ENCODE assay signal across 8 cellular contexts in the genomic region with DNA sequence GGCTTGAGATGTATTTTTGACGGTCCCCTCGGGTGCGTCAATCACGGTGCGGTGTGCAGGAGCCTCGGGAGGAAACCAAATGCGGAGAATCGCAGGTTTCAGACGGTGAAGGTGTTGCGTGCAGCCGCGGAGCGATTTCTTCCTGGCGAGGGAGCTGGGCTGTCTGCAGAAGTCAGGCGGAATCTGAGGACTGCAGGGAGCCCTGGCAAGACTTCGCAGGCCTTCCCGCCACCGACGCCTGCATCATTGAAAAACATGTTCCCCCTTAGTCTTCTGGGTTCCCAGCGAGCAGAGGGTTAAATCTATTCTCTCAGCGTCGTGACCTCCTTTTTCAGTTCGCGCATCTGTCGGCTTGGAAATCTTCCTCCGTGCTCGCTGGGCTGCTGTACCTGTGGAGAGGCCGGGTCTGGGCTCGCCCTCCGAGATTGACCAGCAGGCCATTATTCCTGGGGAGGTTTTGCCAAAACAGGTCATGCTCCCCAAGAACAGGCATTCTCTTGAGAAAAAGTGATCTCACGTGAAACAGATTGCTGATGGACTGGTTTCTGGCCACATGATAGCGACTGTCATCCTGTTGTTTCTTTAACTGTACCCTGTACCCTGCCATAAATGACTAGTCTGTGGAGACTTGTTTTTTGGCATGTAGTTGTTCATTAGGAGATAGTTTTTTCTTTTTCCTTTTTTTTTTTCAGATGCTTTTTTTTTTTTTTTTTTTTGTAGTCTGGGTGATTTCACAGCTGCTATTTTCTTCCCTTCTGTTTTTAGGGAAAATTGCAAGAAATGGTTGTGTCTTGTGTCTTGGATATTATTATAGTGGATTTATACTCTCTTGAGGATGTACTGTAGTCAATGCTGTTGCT. TPM values are rescaled to one million over a fixed set of nuclear protein-coding genes. Genes with fewer than 3 reads are reported as not detected.
A peak's percentile ranks its signal among the peaks of the same experiment; 100 is the strongest.
DNase-seq lines count a peak whose midpoint lies in the region; ATAC-seq, FAIRE-seq and TF ChIP-seq lines count a peak whose summit lies in the region.

No MANE protein-coding gene starts in this region.

- H3K79me2 ChIP-seq in GM12878 (ENCODE audit: control insufficient read depth, insufficient read depth, low read length), result no peaks in the 10 kb centered on the region; the same call in 1 of the 2 replicates

- peak overlapping the region; percentile 88 for H3K4me2 ChIP-seq in GM12878 (ENCODE audit: control insufficient read depth, insufficient read depth)

- H3K9me3 ChIP-seq in HUES64 (ENCODE audit: insufficient read depth, low read depth, low read length), result no peaks in the 10 kb centered on the region
- H3K9me3 ChIP-seq in GM12878 (replicated peaks; ENCODE audit: control insufficient read depth, insufficient read depth, low read length), result no peaks in the 10 kb centered on the region

- no peaks in the 10 kb centered on the region for H4K20me1 ChIP-seq in GM12878 (ENCODE audit: control insufficient read depth, insufficient read depth)

- H3K4me3 ChIP-seq in HUES64 (ENCODE audit: low read length), result peak overlapping the region; percentile 90
- peak overlapping the region; percentile 66 for H3K4me3 ChIP-seq in GM12878

- no peak for TF ChIP-seq EP300 in GM12878 (IDR thresholded peaks at IDR 0.05; ENCODE audit: borderline replicate concordance in 1 of 2, control insufficient read depth in 1 of 2, low read depth in 2 of 2, low read length in 2 of 2)

- no peaks in the 10 kb centered on the region for H3K27me3 ChIP-seq in HUES64 (ENCODE audit: insufficient read depth, low read length)
- H3K27me3 ChIP-seq in GM12878 (replicated peaks in 1 of 2; ENCODE audit: control insufficient read depth in 2 of 2, insufficient read depth in 2 of 2, low read length in 1 of 2), result no peaks in the 10 kb centered on the region

- no peak for TF ChIP-seq CTCF in GM12878 (IDR thresholded peaks at IDR 0.05 in 2 of 3, conservative IDR thresholded peaks at IDR 0.05 in 1 of 3; ENCODE audit: control insufficient read depth in 2 of 3, extremely low read depth in 1 of 3, insufficient read depth in 1 of 3, low read depth in 3 of 3, low read length in 3 of 3)

- in situ Hi-C loops in GM12878 (cut with MboI), result no loop called here

- H3K36me3 ChIP-seq in HUES64 (ENCODE audit: insufficient read depth, low read length) (no peaks in the 10 kb centered on the region), GM12878 (ENCODE audit: control insufficient read depth in 2 of 2, insufficient read depth in 2 of 2, low read length in 1 of 2) (no peaks in the 10 kb centered on the region; a peak in 1 of 4 replicates)

- intact Hi-C loops in GM12878 (cut with micrococcal nuclease; ENCODE audit: unreplicated experiment), result loop anchor here (10.0 kb wide), 1 partner anchor 50 kb away; no protein-coding TSS in a partner anchor

- H3K4me1 ChIP-seq in HUES64 (ENCODE audit: insufficient read depth, low read length) (peaks cover 13% of the 10 kb centered on the region), GM12878 (ENCODE audit: control insufficient read depth, insufficient read depth, low read length) (peaks cover 7% of the 10 kb centered on the region)

- ATAC-seq in GM12878 (peak; percentile 31), GM19324 (IDR thresholded peaks at IDR 0.05; ENCODE audit: low FRiP score, unreplicated experiment) (no peak)

- no TSS peak for BruUV-seq in GM12878 (replicated peaks; lab: Mats Ljungman, UMichigan)

- DNase-seq in NCI-H2029 (lab: John Stamatoyannopoulos, UW) (peak; percentile 28), NCI-H2029 treated with DMSO at 0.1 percent for 48 hours (lab: John Stamatoyannopoulos, UW) (no peak), T-helper 1 cell (peak in 4 of 5 donors; percentile 16 to 68 (median 40)), GM12878 (ENCODE audit: low read depth, low spot score) (no peak), islet precursor cell (peak; percentile 72)
- peak; percentile 47 for DNase-seq in stimulated activated CD4-positive, alpha-beta T cell treated with anti-CD3 and anti-CD28 coated beads, Interleukin-4, amount 100 ng/mL, for 1 hour

- WGBS in HUES64, result 1% methylated on average over 32 of the region's 32 CpGs
- 9% methylated on average over 29 of the region's 32 CpGs for WGBS in GM12878 (ENCODE audit: insufficient coverage, insufficient replicate concordance, low lambda C conversion rate, missing lambda C conversion rate)

- RAD21 ChIA-PET in GM12878 (lab: Charles Lee; ENCODE audit: unreplicated experiment), result interaction anchor here (0.6 to 2.7 kb wide), 5 partner anchors 11 to 1794 kb away, joined by 3 to 19 read pairs (median 4); a partner anchor contains a TSS

- H2AFZ ChIP-seq in GM12878 (ENCODE audit: control insufficient read depth, low read depth, low read length), result peak overlapping the region; percentile 84

- TF ChIP-seq RAD21 in GM12878 (IDR thresholded peaks at IDR 0.05; ENCODE audit: insufficient read depth, low read depth, low read length), result no peak

- peak; percentile 31 for FAIRE-seq in GM12878 (lab: Jason Lieb, UNC)

- H3K9ac ChIP-seq in HUES64 (ENCODE audit: low read depth, low read length) (peak overlapping the region; percentile 91), GM12878 (ENCODE audit: control insufficient read depth, insufficient read depth, low read length) (peak overlapping the region; percentile 32; the same call in 1 of the 2 replicates)

- POLR2A ChIA-PET in GM12878 (lab: Charles Lee), result interaction anchor here (0.6 to 3.7 kb wide), 4 partner anchors 11 to 161 kb away, joined by 5 to 19 read pairs (median 6); no protein-coding TSS in a partner anchor

- peak overlapping the region; percentile 83 for H3K27ac ChIP-seq in HUES64 (ENCODE audit: low read depth, low read length)
- H3K27ac ChIP-seq in GM12878 (ENCODE audit: control insufficient read depth, insufficient read depth), result no peak overlapping the region

- SMC1A ChIA-PET in GM12878 (lab: Charles Lee; ENCODE audit: uncharacterized antibody, unreplicated experiment), result interaction anchor here (1.0 to 3.3 kb wide), 5 partner anchors 12 to 118 kb away, joined by 3 to 12 read pairs (median 4); no protein-coding TSS in a partner anchor

- TF ChIP-seq POLR2A in GM12878 (IDR thresholded peaks at IDR 0.05; ENCODE audit: low read depth, low read length), result no peak

- CTCF ChIA-PET in GM12878 (lab: Yijun Ruan, JAX), result interaction anchor here (1.1 kb wide), 1 partner anchor 34 kb away, joined by 5 read pairs; no protein-coding TSS in a partner anchor

TF ChIP-seq in GM12878, 131 proteins besides CTCF, POLR2A, EP300 and RAD21 (continues in another document):
- TF ChIP-seq ZNF384 (IDR thresholded peaks at IDR 0.05; ENCODE audit: borderline replicate concordance, low read depth, low read length), result 0 out of 2 replicates have a peak, but pooled peaks have one; percentile 17
- TF ChIP-seq ETV6 (conservative IDR thresholded peaks at IDR 0.05 in 1 of 2, IDR thresholded peaks at IDR 0.05 in 1 of 2; ENCODE audit: borderline replicate concordance in 1 of 2, low read depth in 1 of 2), result no peak
- TF ChIP-seq, protein P1, sequence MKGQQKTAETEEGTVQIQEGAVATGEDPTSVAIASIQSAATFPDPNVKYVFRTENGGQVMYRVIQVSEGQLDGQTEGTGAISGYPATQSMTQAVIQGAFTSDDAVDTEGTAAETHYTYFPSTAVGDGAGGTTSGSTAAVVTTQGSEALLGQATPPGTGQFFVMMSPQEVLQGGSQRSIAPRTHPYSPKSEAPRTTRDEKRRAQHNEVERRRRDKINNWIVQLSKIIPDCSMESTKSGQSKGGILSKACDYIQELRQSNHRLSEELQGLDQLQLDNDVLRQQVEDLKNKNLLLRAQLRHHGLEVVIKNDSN (IDR thresholded peaks at IDR 0.05; ENCODE audit: borderline replicate concordance, extremely low read length, insufficient read depth, low read depth, low read length), result no peak
- TF ChIP-seq, protein P2, sequence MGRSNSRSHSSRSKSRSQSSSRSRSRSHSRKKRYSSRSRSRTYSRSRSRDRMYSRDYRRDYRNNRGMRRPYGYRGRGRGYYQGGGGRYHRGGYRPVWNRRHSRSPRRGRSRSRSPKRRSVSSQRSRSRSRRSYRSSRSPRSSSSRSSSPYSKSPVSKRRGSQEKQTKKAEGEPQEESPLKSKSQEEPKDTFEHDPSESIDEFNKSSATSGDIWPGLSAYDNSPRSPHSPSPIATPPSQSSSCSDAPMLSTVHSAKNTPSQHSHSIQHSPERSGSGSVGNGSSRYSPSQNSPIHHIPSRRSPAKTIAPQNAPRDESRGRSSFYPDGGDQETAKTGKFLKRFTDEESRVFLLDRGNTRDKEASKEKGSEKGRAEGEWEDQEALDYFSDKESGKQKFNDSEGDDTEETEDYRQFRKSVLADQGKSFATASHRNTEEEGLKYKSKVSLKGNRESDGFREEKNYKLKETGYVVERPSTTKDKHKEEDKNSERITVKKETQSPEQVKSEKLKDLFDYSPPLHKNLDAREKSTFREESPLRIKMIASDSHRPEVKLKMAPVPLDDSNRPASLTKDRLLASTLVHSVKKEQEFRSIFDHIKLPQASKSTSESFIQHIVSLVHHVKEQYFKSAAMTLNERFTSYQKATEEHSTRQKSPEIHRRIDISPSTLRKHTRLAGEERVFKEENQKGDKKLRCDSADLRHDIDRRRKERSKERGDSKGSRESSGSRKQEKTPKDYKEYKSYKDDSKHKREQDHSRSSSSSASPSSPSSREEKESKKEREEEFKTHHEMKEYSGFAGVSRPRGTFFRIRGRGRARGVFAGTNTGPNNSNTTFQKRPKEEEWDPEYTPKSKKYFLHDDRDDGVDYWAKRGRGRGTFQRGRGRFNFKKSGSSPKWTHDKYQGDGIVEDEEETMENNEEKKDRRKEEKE (IDR thresholded peaks at IDR 0.05), result no peak
- no peak for TF ChIP-seq BACH1 (IDR thresholded peaks at IDR 0.05; ENCODE audit: borderline replicate concordance)

RNA-seq across cellular contexts. Expression of a gene that starts 0.9 kb away (rescaled TPM):
- polyA plus RNA-seq in HUES64 (2013, experiment 1 of 2), result 50.5 TPM
- polyA plus RNA-seq in HUES64 (2013, experiment 2 of 2), result 54.1 TPM
- total RNA-seq in GM12878 (2013; cell fraction: nucleolus; rRNA removed), result 164 and 166 TPM in 2 replicates
- total RNA-seq in GM12878 (2014; rRNA removed) (69.8 and 70.6 TPM in 2 replicates), GM12878 (2014; rRNA removed; fragmentation: Illumina TruSeq; extraction: Trizol) (77.6 and 82.2 TPM in 2 replicates), GM12878 (2021) (61.1 and 64.2 TPM in 2 replicates)
- 12.2 TPM for polyA plus RNA-seq in GM12878 (2011; ENCODE audit: low read depth)
- polyA plus RNA-seq in GM12878 (2011; rRNA removed) (72.0 and 80.0 TPM in 2 replicates), GM12878 (2014; fragmentation: Illumina TruSeq; extraction: Trizol) (68.9 and 81.8 TPM in 2 replicates), GM12878 (2014; fragmentation: Nextera tagmentation; extraction: Ambion mirVana) (1 to 10 TPM; 1.1 to 3.1 TPM), GM12878 (2014; rRNA removed) (52.7 and 53.4 TPM in 2 replicates), GM12878 (2016; fragmentation: Nextera tagmentation; extraction: Ambion mirVana) (10 to 100 TPM; 22.7 to 29.1 TPM)
- 38.5 and 44.2 TPM in 2 replicates for polyA plus RNA-seq in GM12878 (2011; cell fraction: cytosol; rRNA removed)
- polyA plus RNA-seq in GM12878 (2011; cell fraction: nucleus; rRNA removed), result 21.8 and 26.1 TPM in 2 replicates
- polyA plus RNA-seq in GM12878 (2012), result 15.2 and 17.8 TPM in 2 replicates
- polyA minus RNA-seq in GM12878 (2011; rRNA and poly(A)+ RNA removed), result 71.6 and 106 TPM in 2 replicates
- polyA minus RNA-seq in GM12878 (2011; cell fraction: cytosol; rRNA and poly(A)+ RNA removed), result 26.6 and 31.2 TPM in 2 replicates
- 21.8 and 32.8 TPM in 2 replicates for polyA minus RNA-seq in GM12878 (2011; cell fraction: nucleus; rRNA and poly(A)+ RNA removed)

Comparison
In these comparisons a context has a peak if more than half of its experiments do, and no peak if none do; other contexts are left out.
1. DNase-seq: peak in NCI-H2029 (single experiment), T-helper 1 cell (4 of 5), islet precursor cell (single experiment) and stimulated activated CD4-positive, alpha-beta T cell treated with anti-CD3 and anti-CD28 coated beads, Interleukin-4, amount 100 ng/mL, for 1 hour (single experiment); none in NCI-H2029 treated with DMSO at 0.1 percent for 48 hours (single experiment) and GM12878 (single experiment).